1 cellular context compared by ENCODE assay signal in genomic region chr12:34607520-34608195, GRCh38.
TF ChIP-seq lines count a peak whose summit lies in the region.

No MANE protein-coding gene starts in this region.

TF ChIP-seq in HepG2, 621 proteins besides CTCF, POLR2A, EP300 and RAD21 (continued from another document):
- TF ChIP-seq ZFP1 (CRISPR knock-in tag; IDR thresholded peaks at IDR 0.05) (no peak), TFDP1 (CRISPR knock-in tag; IDR thresholded peaks at IDR 0.05; ENCODE audit: borderline replicate concordance) (no peak), ZBTB8A (CRISPR knock-in tag; IDR thresholded peaks at IDR 0.05; ENCODE audit: borderline replicate concordance, low read depth) (no peak), ZC3H4 (CRISPR knock-in tag; IDR thresholded peaks at IDR 0.05; ENCODE audit: borderline replicate concordance) (no peak), CEBPZ (IDR thresholded peaks at IDR 0.05; ENCODE audit: low read length) (no peak)
- TF ChIP-seq, protein P1, sequence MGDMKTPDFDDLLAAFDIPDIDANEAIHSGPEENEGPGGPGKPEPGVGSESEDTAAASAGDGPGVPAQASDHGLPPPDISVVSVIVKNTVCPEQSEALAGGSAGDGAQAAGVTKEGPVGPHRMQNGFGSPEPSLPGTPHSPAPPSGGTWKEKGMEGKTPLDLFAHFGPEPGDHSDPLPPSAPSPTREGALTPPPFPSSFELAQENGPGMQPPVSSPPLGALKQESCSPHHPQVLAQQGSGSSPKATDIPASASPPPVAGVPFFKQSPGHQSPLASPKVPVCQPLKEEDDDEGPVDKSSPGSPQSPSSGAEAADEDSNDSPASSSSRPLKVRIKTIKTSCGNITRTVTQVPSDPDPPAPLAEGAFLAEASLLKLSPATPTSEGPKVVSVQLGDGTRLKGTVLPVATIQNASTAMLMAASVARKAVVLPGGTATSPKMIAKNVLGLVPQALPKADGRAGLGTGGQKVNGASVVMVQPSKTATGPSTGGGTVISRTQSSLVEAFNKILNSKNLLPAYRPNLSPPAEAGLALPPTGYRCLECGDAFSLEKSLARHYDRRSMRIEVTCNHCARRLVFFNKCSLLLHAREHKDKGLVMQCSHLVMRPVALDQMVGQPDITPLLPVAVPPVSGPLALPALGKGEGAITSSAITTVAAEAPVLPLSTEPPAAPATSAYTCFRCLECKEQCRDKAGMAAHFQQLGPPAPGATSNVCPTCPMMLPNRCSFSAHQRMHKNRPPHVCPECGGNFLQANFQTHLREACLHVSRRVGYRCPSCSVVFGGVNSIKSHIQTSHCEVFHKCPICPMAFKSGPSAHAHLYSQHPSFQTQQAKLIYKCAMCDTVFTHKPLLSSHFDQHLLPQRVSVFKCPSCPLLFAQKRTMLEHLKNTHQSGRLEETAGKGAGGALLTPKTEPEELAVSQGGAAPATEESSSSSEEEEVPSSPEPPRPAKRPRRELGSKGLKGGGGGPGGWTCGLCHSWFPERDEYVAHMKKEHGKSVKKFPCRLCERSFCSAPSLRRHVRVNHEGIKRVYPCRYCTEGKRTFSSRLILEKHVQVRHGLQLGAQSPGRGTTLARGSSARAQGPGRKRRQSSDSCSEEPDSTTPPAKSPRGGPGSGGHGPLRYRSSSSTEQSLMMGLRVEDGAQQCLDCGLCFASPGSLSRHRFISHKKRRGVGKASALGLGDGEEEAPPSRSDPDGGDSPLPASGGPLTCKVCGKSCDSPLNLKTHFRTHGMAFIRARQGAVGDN (CRISPR knock-in tag; IDR thresholded peaks at IDR 0.05), result no peak
